9 cellular contexts compared by ENCODE assay signal in the genomic region with DNA sequence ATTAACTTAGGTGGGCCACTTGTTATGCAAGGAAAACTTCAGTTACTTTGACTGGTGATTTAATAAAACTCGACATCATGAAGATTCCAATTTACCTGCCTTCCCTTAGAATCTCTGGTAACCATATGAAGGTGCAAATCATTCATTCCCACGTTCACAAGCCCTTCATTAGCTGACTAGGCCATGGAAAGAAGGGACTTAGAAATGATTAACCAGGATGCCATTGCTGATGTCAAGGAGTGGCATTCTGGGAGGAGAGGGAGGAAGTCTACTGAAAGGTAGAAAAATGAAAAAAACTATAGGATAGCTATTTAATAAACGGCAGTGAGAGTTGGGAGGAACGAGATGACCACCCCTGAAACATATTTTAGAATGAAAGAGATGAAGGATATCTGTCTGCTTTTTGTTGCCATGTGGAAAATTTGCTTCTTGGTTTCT. TPM values are rescaled to one million over a fixed set of nuclear protein-coding genes. Genes with fewer than 3 reads are reported as not detected.
DNase-seq lines count a peak whose midpoint lies in the region; TF ChIP-seq lines count a peak whose summit lies in the region.
"Had no signal": no experiment of that assay in that cellular context is flagged by ENCODE, and none has a peak within 500 bp of the region (broad histone marks: within the 10 kb centered on the region; RNA-seq: fewer than 3 reads in every experiment).

No MANE protein-coding gene starts in this region.

- POLR2A ChIA-PET in CD4-positive, alpha-beta memory T cell (lab: Charles Lee; ENCODE audit: partially characterized antibody): interaction anchor here (0.6 kb wide), 1 partner anchor 30 kb away, joined by 3 read pairs; no protein-coding TSS in a partner anchor

- H3K27ac ChIP-seq in CD4-positive, alpha-beta memory T cell (ENCODE audit: low read depth, low read length): no peak overlapping the region
- no peak overlapping the region for H3K27ac ChIP-seq in HUES6 (ENCODE audit: low read depth, low read length)

- H3K4me3 Mint-ChIP-seq in CD4-positive, alpha-beta memory T cell: peak overlapping the region; percentile 92 to 98 (median 96)
- peak overlapping the region; percentile 94 for H3K4me3 Mint-ChIP-seq in activated naive CD8-positive, alpha-beta T cell treated with anti-CD3 and anti-CD28 coated beads for 36 hours
- peak overlapping the region; percentile 90 for H3K4me3 Mint-ChIP-seq in mesothelial cell of epicardium

- peaks cover 32 to 52% (median 37%) of the 10 kb centered on the region in 4 donors for H3K4me1 Mint-ChIP-seq in CD4-positive, alpha-beta memory T cell
- peaks cover 31% of the 10 kb centered on the region for H3K4me1 Mint-ChIP-seq in activated naive CD8-positive, alpha-beta T cell treated with anti-CD3 and anti-CD28 coated beads for 36 hours
- H3K4me1 Mint-ChIP-seq in mesothelial cell of epicardium: peaks cover 30% of the 10 kb centered on the region

- H3K36me3 Mint-ChIP-seq in CD4-positive, alpha-beta memory T cell: peaks cover 22 to 38% of the 10 kb centered on the region in 2 donors
- peaks cover 46% of the 10 kb centered on the region for H3K36me3 Mint-ChIP-seq in activated naive CD8-positive, alpha-beta T cell treated with anti-CD3 and anti-CD28 coated beads for 36 hours
- H3K36me3 Mint-ChIP-seq in mesothelial cell of epicardium: peaks cover 22% of the 10 kb centered on the region

- no peak for TF ChIP-seq CTCF in mesothelial cell of epicardium (IDR thresholded peaks at IDR 0.05; ENCODE audit: unreplicated experiment)

- peaks cover 4% of the 10 kb centered on the region for H3K36me3 ChIP-seq in CD4-positive, alpha-beta memory T cell (ENCODE audit: insufficient read depth, low read length)
- H3K36me3 ChIP-seq in HUES6 (ENCODE audit: control insufficient read depth, insufficient read depth, low read length): peaks cover 47% of the 10 kb centered on the region

- DNase-seq in CD4-positive, alpha-beta memory T cell: no peak
- DNase-seq in activated naive CD8-positive, alpha-beta T cell treated with anti-CD3 and anti-CD28 coated beads for 36 hours: no peak
- DNase-seq in mesothelial cell of epicardium (ENCODE audit: low spot score in 2 of 2, unreplicated experiment in 2 of 2): no peak
- DNase-seq in SKM-1 treated with dmso at 0.1 percent for 144 hours (lab: John Stamatoyannopoulos, UW; ENCODE audit: unreplicated experiment): no peak
- DNase-seq in inferior parietal cortex (ENCODE audit: extremely low spot score): no peak
- no peak for DNase-seq in NCI-H2029 (lab: John Stamatoyannopoulos, UW)
- DNase-seq in H4 (ENCODE audit: low spot score): no peak
- DNase-seq: NCI-H187 treated with DMSO at 0.1 percent for 48 hours had no signal

- H3K4me3 ChIP-seq in CD4-positive, alpha-beta memory T cell (ENCODE audit: low read length in 2 of 2): peak overlapping the region in 1 of 2 donors; percentile 63
- peak overlapping the region; percentile 92 for H3K4me3 ChIP-seq in HUES6 (ENCODE audit: low read depth, low read length)

- CTCF ChIA-PET in CD4-positive, alpha-beta memory T cell (lab: Charles Lee; ENCODE audit: partially characterized antibody): no interaction called here

- peak overlapping the region; percentile 95 for H3K9ac ChIP-seq in HUES6 (ENCODE audit: low read length)

- intact Hi-C loops in CD4-positive, alpha-beta memory T cell (cut with micrococcal nuclease): loop anchor here (5.0 to 10.0 kb wide), 2 partner anchors 702 to 794 kb away; a partner anchor contains a TSS

- H3K27ac Mint-ChIP-seq in CD4-positive, alpha-beta memory T cell: peak overlapping the region; percentile 38 to 95 (median 89)
- H3K27ac Mint-ChIP-seq in activated naive CD8-positive, alpha-beta T cell treated with anti-CD3 and anti-CD28 coated beads for 36 hours: peak overlapping the region; percentile 96
- peak overlapping the region; percentile 99 for H3K27ac Mint-ChIP-seq in mesothelial cell of epicardium

- H3K9me3 Mint-ChIP-seq in CD4-positive, alpha-beta memory T cell: no peaks in the 10 kb centered on the region
- H3K9me3 Mint-ChIP-seq in activated naive CD8-positive, alpha-beta T cell treated with anti-CD3 and anti-CD28 coated beads for 36 hours: no peaks in the 10 kb centered on the region
- H3K9me3 Mint-ChIP-seq in mesothelial cell of epicardium: peaks cover 5% of the 10 kb centered on the region

- H3K27me3 Mint-ChIP-seq in CD4-positive, alpha-beta memory T cell: no peaks in the 10 kb centered on the region
- H3K27me3 Mint-ChIP-seq in activated naive CD8-positive, alpha-beta T cell treated with anti-CD3 and anti-CD28 coated beads for 36 hours: no peaks in the 10 kb centered on the region
- no peaks in the 10 kb centered on the region for H3K27me3 Mint-ChIP-seq in mesothelial cell of epicardium (ENCODE audit: low read depth)

- no peaks in the 10 kb centered on the region for H3K27me3 ChIP-seq in CD4-positive, alpha-beta memory T cell (ENCODE audit: insufficient read depth, low read length)
- H3K27me3 ChIP-seq in HUES6 (ENCODE audit: control insufficient read depth, insufficient read depth, low read length): no peaks in the 10 kb centered on the region

- H3K4me1 ChIP-seq in CD4-positive, alpha-beta memory T cell (ENCODE audit: insufficient read depth, low read length): peaks cover 25% of the 10 kb centered on the region
- H3K4me1 ChIP-seq in HUES6 (ENCODE audit: control insufficient read depth, insufficient read depth, low read length): peaks cover 13% of the 10 kb centered on the region

- no peaks in the 10 kb centered on the region for H3K9me3 ChIP-seq in CD4-positive, alpha-beta memory T cell (ENCODE audit: control insufficient read depth in 1 of 2, low read length in 2 of 2)
- no peaks in the 10 kb centered on the region for H3K9me3 ChIP-seq in HUES6 (ENCODE audit: control insufficient read depth, insufficient read depth, low read depth, low read length)

RNA-seq across cellular contexts. Expression of a gene that starts 1.4 kb away (rescaled TPM):
- total RNA-seq in CD4-positive, alpha-beta memory T cell: 10 to 100 TPM; 85.1 to 87.1 TPM
- 100 to 1,000 TPM; 162 to 187 TPM for polyA plus RNA-seq in CD4-positive, alpha-beta memory T cell
- total RNA-seq in activated naive CD8-positive, alpha-beta T cell treated with anti-CD3 and anti-CD28 coated beads for 36 hours: 100 to 1,000 TPM; 338 to 344 TPM
- total RNA-seq in mesothelial cell of epicardium: 115 to 118 TPM (median 118 TPM) in 3 replicates
- total RNA-seq in H4 (2014; rRNA removed; shearing (Covaris generic)): 24.5 and 31.2 TPM in 2 replicates
